Comparison of ENCODE assay signal across 8 cellular contexts in the genomic region with DNA sequence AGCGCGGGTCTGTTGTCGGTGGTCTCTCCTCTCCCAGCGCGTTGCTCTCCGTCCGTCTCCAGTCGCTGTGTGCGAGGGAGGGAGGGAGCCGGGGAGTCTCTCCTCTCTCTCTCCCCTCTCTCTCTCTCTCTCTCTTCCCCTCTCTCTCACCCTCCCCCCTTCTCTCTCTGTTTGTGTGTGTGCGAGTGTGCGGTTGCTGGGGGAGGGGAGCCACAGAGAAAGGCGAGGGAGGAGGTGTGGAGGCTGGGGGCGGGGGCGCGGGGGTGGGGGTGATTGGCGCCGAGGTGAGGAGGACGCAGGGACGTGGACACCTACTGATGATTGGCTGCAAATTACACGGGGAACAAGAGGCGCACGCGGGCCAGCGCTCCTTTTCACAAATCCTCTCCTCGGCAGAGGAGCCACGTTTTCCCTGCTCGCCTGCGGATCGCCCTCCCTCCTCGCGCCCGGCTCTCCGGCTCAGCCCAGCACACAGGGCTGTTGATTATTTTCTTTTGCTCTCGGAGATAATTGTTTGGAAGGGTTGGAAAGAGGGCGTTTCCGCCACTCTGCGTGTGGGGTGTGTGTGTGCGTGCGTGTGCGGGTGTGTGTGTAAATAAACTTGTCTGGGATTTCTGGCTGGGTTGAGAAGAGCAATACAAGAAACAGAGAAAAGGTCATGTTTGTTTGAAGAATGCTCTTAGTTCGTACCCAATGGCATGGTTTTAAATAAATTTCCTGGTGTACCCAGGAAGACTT. TPM values are rescaled to one million over a fixed set of nuclear protein-coding genes. Genes with fewer than 3 reads are reported as not detected.
A peak's percentile ranks its signal among the peaks of the same experiment; 100 is the strongest.
DNase-seq lines count a peak whose midpoint lies in the region; ATAC-seq and TF ChIP-seq lines count a peak whose summit lies in the region.

A gene (minus strand): TSS at position 73 of the 738 bp plus-strand sequence. CDS start 3,092 bp downstream, outside the sequence.

- TF ChIP-seq CTCF in neural crest cell (conservative IDR thresholded peaks at IDR 0.05): no peak

- peaks cover 52% of the 10 kb centered on the region for H3K27me3 Mint-ChIP-seq in activated T-helper 1 cell treated with anti-CD3 and anti-CD28 coated beads, Interleukin-12 subunit alpha, Interleukin-12 subunit beta, Interleukin-2, Interleukin-4 antibody, amounts not matched to agents 30 ng/mL and 10 ng/mL and 1 ng/mL, durations not matched to agents 14 hours and 24 hours and 36 hours (ENCODE audit: insufficient read depth)
- H3K27me3 Mint-ChIP-seq in neural crest cell (ENCODE audit: low read depth): no peaks in the 10 kb centered on the region

- H3K27ac Mint-ChIP-seq in activated T-helper 1 cell treated with anti-CD3 and anti-CD28 coated beads, Interleukin-12 subunit alpha, Interleukin-12 subunit beta, Interleukin-2, Interleukin-4 antibody, amounts not matched to agents 30 ng/mL and 10 ng/mL and 1 ng/mL, durations not matched to agents 14 hours and 24 hours and 36 hours: no peak within 1 kb of the TSS
- H3K27ac Mint-ChIP-seq in neural crest cell (ENCODE audit: unreplicated experiment): peak within 1 kb of the TSS; percentile 99

- ATAC-seq in GM18498 (IDR thresholded peaks at IDR 0.05; ENCODE audit: unreplicated experiment) (peak; percentile 25), HG02798 (IDR thresholded peaks at IDR 0.05; ENCODE audit: poor library complexity, unreplicated experiment) (peak; percentile 24), GM21367 (IDR thresholded peaks at IDR 0.05; ENCODE audit: unreplicated experiment) (no peak)

- DNase-seq in NCI-H345 treated with DMSO at 0.1 percent for 48 hours (lab: John Stamatoyannopoulos, UW; ENCODE audit: unreplicated experiment) (peak; percentile 76), globus pallidus (ENCODE audit: low spot score) (peak; percentile 87), neural crest cell (ENCODE audit: low read depth, low spot score) (peak; percentile 74), DMS79 treated with DMSO at 0.1 percent for 48 hours (lab: John Stamatoyannopoulos, UW) (no peak)
- no peak for DNase-seq in activated T-helper 1 cell treated with anti-CD3 and anti-CD28 coated beads, Interleukin-12 subunit alpha, Interleukin-12 subunit beta, Interleukin-2, Interleukin-4 antibody, amounts not matched to agents 30 ng/mL and 10 ng/mL and 1 ng/mL, durations not matched to agents 14 hours and 24 hours and 36 hours (ENCODE audit: low spot score)

- no peaks in the 10 kb centered on the region for H3K9me3 Mint-ChIP-seq in activated T-helper 1 cell treated with anti-CD3 and anti-CD28 coated beads, Interleukin-12 subunit alpha, Interleukin-12 subunit beta, Interleukin-2, Interleukin-4 antibody, amounts not matched to agents 30 ng/mL and 10 ng/mL and 1 ng/mL, durations not matched to agents 14 hours and 24 hours and 36 hours
- no peaks in the 10 kb centered on the region for H3K9me3 Mint-ChIP-seq in neural crest cell

- intact Hi-C loops in activated T-helper 1 cell treated with anti-CD3 and anti-CD28 coated beads, Interleukin-12 subunit alpha, Interleukin-12 subunit beta, Interleukin-2, Interleukin-4 antibody, amounts not matched to agents 30 ng/mL and 10 ng/mL and 1 ng/mL, durations not matched to agents 14 hours and 24 hours and 36 hours (cut with micrococcal nuclease): no loop called here

- peaks cover 18% of the 10 kb centered on the region for H3K4me1 Mint-ChIP-seq in activated T-helper 1 cell treated with anti-CD3 and anti-CD28 coated beads, Interleukin-12 subunit alpha, Interleukin-12 subunit beta, Interleukin-2, Interleukin-4 antibody, amounts not matched to agents 30 ng/mL and 10 ng/mL and 1 ng/mL, durations not matched to agents 14 hours and 24 hours and 36 hours (ENCODE audit: low read depth)
- H3K4me1 Mint-ChIP-seq in neural crest cell: peaks cover 59% of the 10 kb centered on the region

- H3K4me3 Mint-ChIP-seq in activated T-helper 1 cell treated with anti-CD3 and anti-CD28 coated beads, Interleukin-12 subunit alpha, Interleukin-12 subunit beta, Interleukin-2, Interleukin-4 antibody, amounts not matched to agents 30 ng/mL and 10 ng/mL and 1 ng/mL, durations not matched to agents 14 hours and 24 hours and 36 hours: peak within 1 kb of the TSS; percentile 48
- H3K4me3 Mint-ChIP-seq in neural crest cell: peak within 1 kb of the TSS; percentile 97

- peaks cover 4% of the 10 kb centered on the region for H3K36me3 Mint-ChIP-seq in activated T-helper 1 cell treated with anti-CD3 and anti-CD28 coated beads, Interleukin-12 subunit alpha, Interleukin-12 subunit beta, Interleukin-2, Interleukin-4 antibody, amounts not matched to agents 30 ng/mL and 10 ng/mL and 1 ng/mL, durations not matched to agents 14 hours and 24 hours and 36 hours (ENCODE audit: low read depth)
- H3K36me3 Mint-ChIP-seq in neural crest cell (ENCODE audit: low read depth): no peaks in the 10 kb centered on the region

RNA-seq across cellular contexts. Expression of the gene that starts here (rescaled TPM):
- not detected in 2 replicates for total RNA-seq in activated T-helper 1 cell treated with anti-CD3 and anti-CD28 coated beads, Interleukin-12 subunit alpha, Interleukin-12 subunit beta, Interleukin-2, Interleukin-4 antibody, amounts not matched to agents 30 ng/mL and 10 ng/mL and 1 ng/mL, durations not matched to agents 14 hours and 24 hours and 36 hours
- 18.9 and 20.3 TPM in 2 replicates for total RNA-seq in neural crest cell

Comparison
In these comparisons a context has a peak if more than half of its experiments do, and no peak if none do; other contexts are left out.
1. RNA of the gene that starts here (total RNA-seq): 18.9 to 20.3 TPM in neural crest cell; not detected in activated T-helper 1 cell treated with anti-CD3 and anti-CD28 coated beads, Interleukin-12 subunit alpha, Interleukin-12 subunit beta, Interleukin-2, Interleukin-4 antibody, amounts not matched to agents 30 ng/mL and 10 ng/mL and 1 ng/mL, durations not matched to agents 14 hours and 24 hours and 36 hours; every median in the first group is over 10 times any median in the second.
2. DNase-seq: peak in NCI-H345 treated with DMSO at 0.1 percent for 48 hours (single experiment), globus pallidus (single experiment) and neural crest cell (single experiment); none in activated T-helper 1 cell treated with anti-CD3 and anti-CD28 coated beads, Interleukin-12 subunit alpha, Interleukin-12 subunit beta, Interleukin-2, Interleukin-4 antibody, amounts not matched to agents 30 ng/mL and 10 ng/mL and 1 ng/mL, durations not matched to agents 14 hours and 24 hours and 36 hours (single experiment) and DMS79 treated with DMSO at 0.1 percent for 48 hours (single experiment).